8 cellular contexts compared by ENCODE assay signal in the genomic region with DNA sequence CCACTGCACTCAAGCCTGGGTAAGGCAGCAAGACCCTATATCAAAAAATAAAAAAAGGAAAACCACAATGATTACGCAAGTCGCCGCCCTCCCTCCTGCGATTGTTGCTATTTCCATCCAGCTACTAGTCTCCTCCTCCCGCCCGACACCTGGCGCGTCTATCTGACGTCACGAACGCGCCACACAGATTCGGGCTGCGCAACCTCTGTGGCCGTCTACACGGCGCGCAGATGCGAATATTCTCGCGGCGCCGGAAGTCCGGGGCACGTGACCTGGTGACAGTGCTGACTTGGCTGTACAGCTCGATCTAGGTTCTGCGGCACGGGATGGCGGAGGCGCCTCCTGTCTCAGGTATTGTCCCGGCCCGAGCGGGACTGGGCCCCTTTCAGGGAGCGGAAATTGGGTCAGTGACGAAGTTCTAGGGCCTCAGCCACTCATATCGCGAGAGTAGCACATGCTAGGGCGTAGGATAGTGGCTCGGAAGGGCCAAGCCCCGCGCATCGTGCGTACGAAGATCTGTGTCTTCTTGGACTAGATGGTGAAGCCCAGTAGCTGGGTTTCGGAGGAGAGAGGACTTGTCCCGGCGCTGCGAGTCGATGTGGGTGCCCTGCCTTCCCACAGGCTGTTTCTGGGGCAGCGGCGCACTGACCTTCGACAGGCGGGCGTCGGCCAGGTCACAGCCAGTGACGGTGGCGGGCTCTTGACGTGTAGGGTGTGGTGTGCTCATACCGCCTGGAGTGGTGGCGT. TPM values are rescaled to one million over a fixed set of nuclear protein-coding genes. Genes with fewer than 3 reads are reported as not detected.
A peak's percentile ranks its signal among the peaks of the same experiment; 100 is the strongest.
DNase-seq lines count a peak whose midpoint lies in the region; ATAC-seq and TF ChIP-seq lines count a peak whose summit lies in the region.

A gene (plus strand): TSS at position 270 of the 747 bp plus-strand sequence. CDS start 57 bp downstream, at position 327.

- H3K4me3 ChIP-seq in HAP-1 (peak within 1 kb of the TSS; percentile 86), MM.1S (ENCODE audit: low read length) (peak within 1 kb of the TSS; percentile 96), fibroblast of the aortic adventitia (ENCODE audit: low read depth, low read length) (peak within 1 kb of the TSS; percentile 94)

- peak within 1 kb of the TSS; percentile 44; the same call in 1 of the 2 replicates for H2AFZ ChIP-seq in MM.1S (ENCODE audit: low read length)

- no peaks in the 10 kb centered on the region for H3K27me3 ChIP-seq in HAP-1 (ENCODE audit: low read depth)
- no peaks in the 10 kb centered on the region for H3K27me3 ChIP-seq in MM.1S (replicated peaks; ENCODE audit: insufficient read depth, low read length)

- peaks cover 51% of the 10 kb centered on the region for H3K79me2 ChIP-seq in MM.1S (ENCODE audit: low read length)

- H3K4me1 ChIP-seq in ES-I3 (ENCODE audit: insufficient read depth, low read length) (no peaks in the 10 kb centered on the region), HAP-1 (peaks cover 16% of the 10 kb centered on the region), MM.1S (ENCODE audit: low read length) (peaks cover 40% of the 10 kb centered on the region)

- H3K27me3 Mint-ChIP-seq in nephron progenitor cell (ENCODE audit: low read depth, poor library complexity), result no peaks in the 10 kb centered on the region
- no peaks in the 10 kb centered on the region for H3K27me3 Mint-ChIP-seq in stimulated activated naive CD8-positive, alpha-beta T cell treated with anti-CD3 and anti-CD28 coated beads, Interleukin-15, amount 100 ng/mL, for 72 hours

- H3K9me3 ChIP-seq in ES-I3 (ENCODE audit: control insufficient read depth, insufficient read depth, low read length), result no peaks in the 10 kb centered on the region
- no peaks in the 10 kb centered on the region for H3K9me3 ChIP-seq in HAP-1
- H3K9me3 ChIP-seq in MM.1S (replicated peaks; ENCODE audit: insufficient read depth, low read length), result no peaks in the 10 kb centered on the region

- peak within 1 kb of the TSS; percentile 97 for H3K27ac ChIP-seq in MM.1S (ENCODE audit: low read length)

- peaks cover 35% of the 10 kb centered on the region for H3K4me1 Mint-ChIP-seq in nephron progenitor cell
- peaks cover 63% of the 10 kb centered on the region for H3K4me1 Mint-ChIP-seq in stimulated activated naive CD8-positive, alpha-beta T cell treated with anti-CD3 and anti-CD28 coated beads, Interleukin-15, amount 100 ng/mL, for 72 hours

- peaks cover 18% of the 10 kb centered on the region for H3K36me3 Mint-ChIP-seq in nephron progenitor cell (ENCODE audit: low read depth)

- H3K9ac ChIP-seq in ES-I3 (ENCODE audit: low read depth, low read length), result peak within 1 kb of the TSS; percentile 69
- H3K9ac ChIP-seq in MM.1S (ENCODE audit: low read length), result peak within 1 kb of the TSS; percentile 98

- H3K27ac Mint-ChIP-seq in nephron progenitor cell, result peak within 1 kb of the TSS; percentile 99
- peak within 1 kb of the TSS; percentile 100 for H3K27ac Mint-ChIP-seq in stimulated activated naive CD8-positive, alpha-beta T cell treated with anti-CD3 and anti-CD28 coated beads, Interleukin-15, amount 100 ng/mL, for 72 hours

- DNase-seq in HAP-1 (ENCODE audit: low spot score in 2 of 2) (peak; percentile 93 to 96), MM.1S (peak; percentile 99), SIG-M5 (lab: John Stamatoyannopoulos, UW) (peak; percentile 91), activated gamma-delta T cell (lab: John Stamatoyannopoulos, UW) (peak; percentile 98), fibroblast of the aortic adventitia (ENCODE audit: low read depth) (peak; percentile 99), nephron progenitor cell (peak; percentile 94)
- peak; percentile 98 to 100 for DNase-seq in stimulated activated naive CD8-positive, alpha-beta T cell treated with anti-CD3 and anti-CD28 coated beads, Interleukin-15, amount 100 ng/mL, for 72 hours

- peak within 1 kb of the TSS; percentile 97 for H3K4me3 Mint-ChIP-seq in nephron progenitor cell
- peak within 1 kb of the TSS; percentile 88 to 90 for H3K4me3 Mint-ChIP-seq in stimulated activated naive CD8-positive, alpha-beta T cell treated with anti-CD3 and anti-CD28 coated beads, Interleukin-15, amount 100 ng/mL, for 72 hours

- no peaks in the 10 kb centered on the region for H3K9me3 Mint-ChIP-seq in nephron progenitor cell
- H3K9me3 Mint-ChIP-seq in stimulated activated naive CD8-positive, alpha-beta T cell treated with anti-CD3 and anti-CD28 coated beads, Interleukin-15, amount 100 ng/mL, for 72 hours, result peaks cover 0 to 9% of the 10 kb centered on the region in 2 donors

- peak within 1 kb of the TSS; percentile 62 for H3K4me2 ChIP-seq in MM.1S (ENCODE audit: low read depth, low read length)

- H3F3A ChIP-seq in MM.1S (ENCODE audit: insufficient read depth, low read length), result peaks cover 42% of the 10 kb centered on the region

- in situ Hi-C loops in HAP-1 (cut with MboI; ENCODE audit: low sequenced_read_pairs), result no loop called here

- peak; percentile 94 for ATAC-seq in stimulated activated naive CD8-positive, alpha-beta T cell treated with anti-CD3 and anti-CD28 coated beads, Interleukin-15, amount 100 ng/mL, for 72 hours

- TF ChIP-seq CTCF in MM.1S (IDR thresholded peaks at IDR 0.05; ENCODE audit: low read length) (no peak), fibroblast of the aortic adventitia (IDR thresholded peaks at IDR 0.05; ENCODE audit: insufficient read depth, low read length) (no peak), nephron progenitor cell (IDR thresholded peaks at IDR 0.05) (no peak)

- no peaks in the 10 kb centered on the region for H4K20me1 ChIP-seq in MM.1S (ENCODE audit: insufficient read depth, low read length)

- H3K36me3 ChIP-seq in ES-I3 (ENCODE audit: insufficient read depth, low read length), result peaks cover 19% of the 10 kb centered on the region
- H3K36me3 ChIP-seq in HAP-1 (replicated peaks), result peaks cover 40% of the 10 kb centered on the region
- H3K36me3 ChIP-seq in MM.1S (replicated peaks; ENCODE audit: insufficient read depth, low read length), result peaks cover 4% of the 10 kb centered on the region

- H3K9me2 ChIP-seq in MM.1S (replicated peaks; ENCODE audit: insufficient read depth, low read length), result no peaks in the 10 kb centered on the region

RNA-seq across cellular contexts. Expression of the gene that starts here (rescaled TPM):
- 27.5 and 37.2 TPM in 2 replicates for total RNA-seq in fibroblast of the aortic adventitia (ENCODE audit: low replicate concordance)

Comparison
In these comparisons a context has a peak if more than half of its experiments do, and no peak if none do; other contexts are left out.
1. Peak in every context shown above with its lines: DNase-seq, ATAC-seq, H3K4me3 ChIP-seq and H3K27ac ChIP-seq.